In genomic region chr15:93047621-93048425, GRCh38 we compare ENCODE assay signal across 13 cellular contexts. TPM values are rescaled to one million over a fixed set of nuclear protein-coding genes. Genes with fewer than 3 reads are reported as not detected.
DNase-seq lines count a peak whose midpoint lies in the region; ATAC-seq and TF ChIP-seq lines count a peak whose summit lies in the region.
"Had no signal": no experiment of that assay in that cellular context is flagged by ENCODE, and none has a peak within 500 bp of the region (broad histone marks: within the 10 kb centered on the region; RNA-seq: fewer than 3 reads in every experiment).

No MANE protein-coding gene starts in this region.

- no peak overlapping the region for H3K4me3 ChIP-seq in CD8-positive, alpha-beta memory T cell (ENCODE audit: low read length)
- no peak overlapping the region for H3K4me3 ChIP-seq in Jurkat, Clone E6-1 (ENCODE audit: low read length)
- no peak overlapping the region for H3K4me3 ChIP-seq in tibial artery
- H3K4me3 ChIP-seq in ascending aorta, result no peak overlapping the region
- H3K4me3 ChIP-seq: HAP-1, left ventricle myocardium inferior, pancreas had no signal

- no peaks in the 10 kb centered on the region for H3K27me3 ChIP-seq in CD8-positive, alpha-beta memory T cell (ENCODE audit: insufficient read depth, low read length, poor library complexity, severe bottlenecking)
- H3K27me3 ChIP-seq in tibial artery, result no peaks in the 10 kb centered on the region
- no peaks in the 10 kb centered on the region for H3K27me3 ChIP-seq in ascending aorta
- H3K27me3 ChIP-seq: pancreas had no signal

- H3K9me3 Mint-ChIP-seq in CD8-positive, alpha-beta memory T cell, result peaks cover 0 to 4% (median 2%) of the 10 kb centered on the region in 5 donors
- H3K9me3 Mint-ChIP-seq in naive B cell, result peaks cover 0 to 9% (median 8%) of the 10 kb centered on the region in 7 donors

- peaks cover 45 to 55% (median 45%) of the 10 kb centered on the region in 3 donors for H3K4me1 Mint-ChIP-seq in CD8-positive, alpha-beta memory T cell
- H3K4me1 Mint-ChIP-seq in naive B cell, result peaks cover 10 to 26% (median 13%) of the 10 kb centered on the region in 3 donors

- H3K27me3 Mint-ChIP-seq in CD8-positive, alpha-beta memory T cell, result peaks cover 4 to 6% of the 10 kb centered on the region in 2 donors
- H3K27me3 Mint-ChIP-seq in naive B cell, result peaks cover 32 to 58% (median 56%) of the 10 kb centered on the region in 3 donors

- H3K36me3 Mint-ChIP-seq in CD8-positive, alpha-beta memory T cell, result peaks cover 0 to 12% (median 3%) of the 10 kb centered on the region in 3 donors
- peaks cover 0 to 14% of the 10 kb centered on the region in 2 donors for H3K36me3 Mint-ChIP-seq in naive B cell

- TF ChIP-seq CTCF in tibial artery (IDR thresholded peaks at IDR 0.05), result no peak
- TF ChIP-seq CTCF in ascending aorta (IDR thresholded peaks at IDR 0.05), result no peak

- H3K4me1 ChIP-seq in CD8-positive, alpha-beta memory T cell (ENCODE audit: insufficient read depth, low read length), result peaks cover 25% of the 10 kb centered on the region
- H3K4me1 ChIP-seq in tibial artery (peaks cover 0 to 38% (median 0%) of the 10 kb centered on the region in 4 donors), ascending aorta (peaks cover 0 to 2% of the 10 kb centered on the region in 2 donors)
- H3K4me1 ChIP-seq: HAP-1, left ventricle myocardium inferior, pancreas had no signal

- peak overlapping the region; percentile 1 to 76 (median 64) for H3K4me3 Mint-ChIP-seq in CD8-positive, alpha-beta memory T cell
- H3K4me3 Mint-ChIP-seq in naive B cell, result peak overlapping the region in 3 of 8 donors; percentile 4 to 83 (median 55)

- DNase-seq in CD8-positive, alpha-beta memory T cell, result peak in 4 of 5 donors; percentile 41 to 74 (median 56)
- DNase-seq in Jurkat, Clone E6-1 (ENCODE audit: low read depth, low spot score), result peak; percentile 26
- DNase-seq in activated effector memory CD4-positive, alpha-beta T cell treated with Interleukin-2 at 50 U/mL for 16 hours, result peak; percentile 46
- DNase-seq in naive B cell, result no peak
- no peak for DNase-seq in tibial artery
- DNase-seq in ascending aorta (ENCODE audit: low spot score in 2 of 2), result no peak
- DNase-seq in GOT3 (lab: John Stamatoyannopoulos, UW), result no peak
- DNase-seq: IMR-90, left ventricle myocardium inferior, NCI-H2081 treated with DMSO at 0.1 percent for 48 hours had no signal

- peak overlapping the region; percentile 54 to 98 (median 87) for H3K27ac Mint-ChIP-seq in CD8-positive, alpha-beta memory T cell
- peak overlapping the region in 3 of 6 donors; percentile 31 to 76 (median 66) for H3K27ac Mint-ChIP-seq in naive B cell

- CTCF ChIA-PET in CD8-positive, alpha-beta memory T cell (lab: Charles Lee), result interaction anchor here (1.1 to 4.6 kb wide), 5 partner anchors 11 to 40 kb away, joined by 3 to 34 read pairs (median 6); no protein-coding TSS in a partner anchor

- no peaks in the 10 kb centered on the region for H3K9me3 ChIP-seq in CD8-positive, alpha-beta memory T cell (ENCODE audit: low read length)
- peaks cover 0 to 13% (median 9%) of the 10 kb centered on the region in 3 donors for H3K9me3 ChIP-seq in tibial artery
- H3K9me3 ChIP-seq in ascending aorta, result peaks cover 0 to 8% of the 10 kb centered on the region in 2 donors
- H3K9me3 ChIP-seq: HAP-1, pancreas had no signal

- ATAC-seq in naive B cell (ENCODE audit: low read depth in 2 of 2), result peak; percentile 67 to 82

- H3K27ac ChIP-seq in CD8-positive, alpha-beta memory T cell (ENCODE audit: low read depth, low read length), result no peak overlapping the region
- no peak overlapping the region for H3K27ac ChIP-seq in tibial artery
- no peak overlapping the region for H3K27ac ChIP-seq in ascending aorta
- H3K27ac ChIP-seq: left ventricle myocardium inferior, pancreas had no signal

- POLR2A ChIA-PET in CD8-positive, alpha-beta memory T cell (lab: Charles Lee), result interaction anchor here (0.6 to 1.4 kb wide), 3 partner anchors 12 to 68 kb away, joined by 4 to 6 read pairs (median 5); no protein-coding TSS in a partner anchor

- intact Hi-C loops in tibial artery (cut with DNase I; ENCODE audit: low total_unique reads) (no loop called here), ascending aorta (cut with DNase I) (no loop called here)

- no peaks in the 10 kb centered on the region for H3K36me3 ChIP-seq in CD8-positive, alpha-beta memory T cell (ENCODE audit: insufficient read depth, low read length)
- H3K36me3 ChIP-seq in tibial artery (peaks cover 51 to 94% (median 84%) of the 10 kb centered on the region in 3 donors), ascending aorta (peaks cover 48 to 89% of the 10 kb centered on the region in 2 donors)

RNA-seq across cellular contexts. Expression of gene RGMA, which starts 41.2 kb away (rescaled TPM):
- under 1 TPM; 0.20 TPM for total RNA-seq in CD8-positive, alpha-beta memory T cell
- polyA plus RNA-seq in CD8-positive, alpha-beta memory T cell, result not detected
- polyA plus RNA-seq in Jurkat, Clone E6-1 (2012; ENCODE audit: insufficient read depth, insufficient read length), result 3.1 TPM
- not detected for polyA plus RNA-seq in naive B cell (ENCODE audit: low read depth in 6 of 6)
- total RNA-seq in ascending aorta, result 76.7 TPM
- total RNA-seq: T-helper 1 cell treated with Interleukin-12 subunit alpha and Interleukin-12 subunit beta and Interleukin-4 antibody, amounts not matched to agents 30 ng/mL and 1 ng/mL, for 36 hours had no signal

Comparison
In these comparisons a context has a peak if more than half of its experiments do, and no peak if none do; other contexts are left out.
1. DNase-seq: peak in CD8-positive, alpha-beta memory T cell (4 of 5), Jurkat, Clone E6-1 (single experiment) and activated effector memory CD4-positive, alpha-beta T cell treated with Interleukin-2 at 50 U/mL for 16 hours (single experiment); none in naive B cell (single experiment), tibial artery (0 of 2), ascending aorta (0 of 2) and GOT3 (single experiment).
2. RNA of gene RGMA, which starts 41.2 kb away (total RNA-seq): 76.7 TPM in ascending aorta (single experiment); 0.20 TPM in CD8-positive, alpha-beta memory T cell; every median in the first group is over 10 times any median in the second.